ENCODE assay signal across 1 cellular context in the genomic region with DNA sequence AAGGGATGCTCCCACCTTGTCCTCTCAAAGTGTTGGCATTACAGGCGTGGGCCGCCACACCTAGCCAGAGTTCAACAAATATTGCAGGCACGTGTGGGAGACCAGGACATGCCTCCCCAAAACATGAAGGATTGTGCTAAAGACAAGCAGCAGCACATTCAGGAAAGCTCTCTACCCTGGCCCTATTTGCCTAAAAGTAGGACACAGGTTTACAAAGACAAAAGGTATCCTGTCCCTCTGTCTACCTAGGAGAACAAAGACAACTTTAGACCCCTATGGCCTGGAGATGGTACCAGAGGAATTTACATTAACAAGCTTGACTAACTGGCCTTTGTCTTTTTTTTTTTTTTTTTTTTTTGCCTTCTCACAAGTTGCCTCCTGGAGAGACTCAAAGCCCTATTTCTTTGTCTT.
TF ChIP-seq lines count a peak whose summit lies in the region.

No MANE protein-coding gene starts in this region.

TF ChIP-seq in SK-N-SH, 30 proteins besides CTCF, POLR2A, EP300 and RAD21 (continued from another document):
- TF ChIP-seq, protein P1, sequence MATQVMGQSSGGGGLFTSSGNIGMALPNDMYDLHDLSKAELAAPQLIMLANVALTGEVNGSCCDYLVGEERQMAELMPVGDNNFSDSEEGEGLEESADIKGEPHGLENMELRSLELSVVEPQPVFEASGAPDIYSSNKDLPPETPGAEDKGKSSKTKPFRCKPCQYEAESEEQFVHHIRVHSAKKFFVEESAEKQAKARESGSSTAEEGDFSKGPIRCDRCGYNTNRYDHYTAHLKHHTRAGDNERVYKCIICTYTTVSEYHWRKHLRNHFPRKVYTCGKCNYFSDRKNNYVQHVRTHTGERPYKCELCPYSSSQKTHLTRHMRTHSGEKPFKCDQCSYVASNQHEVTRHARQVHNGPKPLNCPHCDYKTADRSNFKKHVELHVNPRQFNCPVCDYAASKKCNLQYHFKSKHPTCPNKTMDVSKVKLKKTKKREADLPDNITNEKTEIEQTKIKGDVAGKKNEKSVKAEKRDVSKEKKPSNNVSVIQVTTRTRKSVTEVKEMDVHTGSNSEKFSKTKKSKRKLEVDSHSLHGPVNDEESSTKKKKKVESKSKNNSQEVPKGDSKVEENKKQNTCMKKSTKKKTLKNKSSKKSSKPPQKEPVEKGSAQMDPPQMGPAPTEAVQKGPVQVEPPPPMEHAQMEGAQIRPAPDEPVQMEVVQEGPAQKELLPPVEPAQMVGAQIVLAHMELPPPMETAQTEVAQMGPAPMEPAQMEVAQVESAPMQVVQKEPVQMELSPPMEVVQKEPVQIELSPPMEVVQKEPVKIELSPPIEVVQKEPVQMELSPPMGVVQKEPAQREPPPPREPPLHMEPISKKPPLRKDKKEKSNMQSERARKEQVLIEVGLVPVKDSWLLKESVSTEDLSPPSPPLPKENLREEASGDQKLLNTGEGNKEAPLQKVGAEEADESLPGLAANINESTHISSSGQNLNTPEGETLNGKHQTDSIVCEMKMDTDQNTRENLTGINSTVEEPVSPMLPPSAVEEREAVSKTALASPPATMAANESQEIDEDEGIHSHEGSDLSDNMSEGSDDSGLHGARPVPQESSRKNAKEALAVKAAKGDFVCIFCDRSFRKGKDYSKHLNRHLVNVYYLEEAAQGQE (IDR thresholded peaks at IDR 0.05; ENCODE audit: low read depth, low read length) = no peak
- TF ChIP-seq, protein P2, sequence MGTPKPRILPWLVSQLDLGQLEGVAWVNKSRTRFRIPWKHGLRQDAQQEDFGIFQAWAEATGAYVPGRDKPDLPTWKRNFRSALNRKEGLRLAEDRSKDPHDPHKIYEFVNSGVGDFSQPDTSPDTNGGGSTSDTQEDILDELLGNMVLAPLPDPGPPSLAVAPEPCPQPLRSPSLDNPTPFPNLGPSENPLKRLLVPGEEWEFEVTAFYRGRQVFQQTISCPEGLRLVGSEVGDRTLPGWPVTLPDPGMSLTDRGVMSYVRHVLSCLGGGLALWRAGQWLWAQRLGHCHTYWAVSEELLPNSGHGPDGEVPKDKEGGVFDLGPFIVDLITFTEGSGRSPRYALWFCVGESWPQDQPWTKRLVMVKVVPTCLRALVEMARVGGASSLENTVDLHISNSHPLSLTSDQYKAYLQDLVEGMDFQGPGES (IDR thresholded peaks at IDR 0.05; ENCODE audit: low read depth, low read length) = no peak
- no peak for TF ChIP-seq MAX (IDR thresholded peaks at IDR 0.05; ENCODE audit: low read depth)
- TF ChIP-seq FOSL2 (IDR thresholded peaks at IDR 0.05; ENCODE audit: borderline replicate concordance, low read depth) = no peak
- no peak for TF ChIP-seq MXI1 (IDR thresholded peaks at IDR 0.05; ENCODE audit: low read depth, low read length)
- TF ChIP-seq POLR2AphosphoS5 (IDR thresholded peaks at IDR 0.05; ENCODE audit: low read depth, low read length) = no peak
- TF ChIP-seq, protein P3, sequence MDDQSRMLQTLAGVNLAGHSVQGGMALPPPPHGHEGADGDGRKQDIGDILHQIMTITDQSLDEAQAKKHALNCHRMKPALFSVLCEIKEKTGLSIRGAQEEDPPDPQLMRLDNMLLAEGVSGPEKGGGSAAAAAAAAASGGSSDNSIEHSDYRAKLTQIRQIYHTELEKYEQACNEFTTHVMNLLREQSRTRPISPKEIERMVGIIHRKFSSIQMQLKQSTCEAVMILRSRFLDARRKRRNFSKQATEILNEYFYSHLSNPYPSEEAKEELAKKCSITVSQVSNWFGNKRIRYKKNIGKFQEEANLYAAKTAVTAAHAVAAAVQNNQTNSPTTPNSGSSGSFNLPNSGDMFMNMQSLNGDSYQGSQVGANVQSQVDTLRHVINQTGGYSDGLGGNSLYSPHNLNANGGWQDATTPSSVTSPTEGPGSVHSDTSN (IDR thresholded peaks at IDR 0.05) = no peak
- no peak for TF ChIP-seq GATA2 (CRISPR knock-in tag; IDR thresholded peaks at IDR 0.05)
- no peak for TF ChIP-seq FOXM1 (IDR thresholded peaks at IDR 0.05; ENCODE audit: low read depth)
- TF ChIP-seq ELF1 (IDR thresholded peaks at IDR 0.05) = no peak
- TF ChIP-seq TCF12 (IDR thresholded peaks at IDR 0.05) = no peak
- no peak for TF ChIP-seq TAF1 (IDR thresholded peaks at IDR 0.05; ENCODE audit: borderline replicate concordance, low read depth, low read length)
- TF ChIP-seq YY1 (IDR thresholded peaks at IDR 0.05; ENCODE audit: low read depth) = no peak
- TF ChIP-seq EZH2phosphoT487 (IDR thresholded peaks at IDR 0.05; ENCODE audit: borderline replicate concordance, low read depth) = no peak
- TF ChIP-seq RXRA (IDR thresholded peaks at IDR 0.05; ENCODE audit: borderline replicate concordance, low read depth) = no peak
- TF ChIP-seq NFIC (IDR thresholded peaks at IDR 0.05; ENCODE audit: borderline replicate concordance) = no peak
- TF ChIP-seq RCOR1 (IDR thresholded peaks at IDR 0.05; ENCODE audit: low read length) = no peak
- no peak for TF ChIP-seq SMC3 (IDR thresholded peaks at IDR 0.05; ENCODE audit: low read depth, low read length)
